In the genomic region with DNA sequence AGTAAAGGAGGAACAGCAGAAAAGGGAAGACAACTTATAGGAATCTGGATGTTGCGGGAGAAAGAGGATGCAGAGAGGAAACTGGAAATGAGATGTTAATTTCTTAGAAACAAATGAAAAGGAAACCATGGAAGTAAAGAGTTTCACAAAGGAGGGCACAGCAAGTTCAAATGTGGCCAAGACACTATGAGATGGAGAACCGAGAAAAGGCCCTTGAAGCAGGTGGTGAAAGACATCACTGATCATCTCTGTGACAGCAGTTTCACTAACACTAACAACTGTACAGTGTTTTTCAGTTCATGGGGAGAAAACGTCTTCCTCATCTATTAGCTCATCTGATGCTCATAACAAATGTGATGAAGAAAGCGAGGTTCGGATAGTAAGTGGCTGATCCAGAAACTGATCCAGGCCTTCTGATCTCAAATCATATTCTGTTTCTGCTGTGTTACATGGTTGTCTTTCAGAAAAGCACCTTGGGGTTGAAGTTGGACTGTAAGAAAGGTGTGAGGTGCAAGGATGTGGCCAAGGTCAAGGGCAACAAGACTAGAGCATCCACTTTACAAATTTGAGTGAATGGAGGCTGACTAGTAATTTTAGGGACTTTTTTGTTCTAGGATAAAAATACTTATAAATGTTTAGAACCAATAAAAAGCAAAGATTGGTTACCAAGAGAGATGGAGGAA, we compare ENCODE assay signal across 1 cellular context.
TF ChIP-seq lines count a peak whose summit lies in the region.

No MANE protein-coding gene starts in this region.

TF ChIP-seq in WTC11, 78 proteins besides CTCF, POLR2A, EP300 and RAD21 (continued from another document):
- TF ChIP-seq, protein P1, sequence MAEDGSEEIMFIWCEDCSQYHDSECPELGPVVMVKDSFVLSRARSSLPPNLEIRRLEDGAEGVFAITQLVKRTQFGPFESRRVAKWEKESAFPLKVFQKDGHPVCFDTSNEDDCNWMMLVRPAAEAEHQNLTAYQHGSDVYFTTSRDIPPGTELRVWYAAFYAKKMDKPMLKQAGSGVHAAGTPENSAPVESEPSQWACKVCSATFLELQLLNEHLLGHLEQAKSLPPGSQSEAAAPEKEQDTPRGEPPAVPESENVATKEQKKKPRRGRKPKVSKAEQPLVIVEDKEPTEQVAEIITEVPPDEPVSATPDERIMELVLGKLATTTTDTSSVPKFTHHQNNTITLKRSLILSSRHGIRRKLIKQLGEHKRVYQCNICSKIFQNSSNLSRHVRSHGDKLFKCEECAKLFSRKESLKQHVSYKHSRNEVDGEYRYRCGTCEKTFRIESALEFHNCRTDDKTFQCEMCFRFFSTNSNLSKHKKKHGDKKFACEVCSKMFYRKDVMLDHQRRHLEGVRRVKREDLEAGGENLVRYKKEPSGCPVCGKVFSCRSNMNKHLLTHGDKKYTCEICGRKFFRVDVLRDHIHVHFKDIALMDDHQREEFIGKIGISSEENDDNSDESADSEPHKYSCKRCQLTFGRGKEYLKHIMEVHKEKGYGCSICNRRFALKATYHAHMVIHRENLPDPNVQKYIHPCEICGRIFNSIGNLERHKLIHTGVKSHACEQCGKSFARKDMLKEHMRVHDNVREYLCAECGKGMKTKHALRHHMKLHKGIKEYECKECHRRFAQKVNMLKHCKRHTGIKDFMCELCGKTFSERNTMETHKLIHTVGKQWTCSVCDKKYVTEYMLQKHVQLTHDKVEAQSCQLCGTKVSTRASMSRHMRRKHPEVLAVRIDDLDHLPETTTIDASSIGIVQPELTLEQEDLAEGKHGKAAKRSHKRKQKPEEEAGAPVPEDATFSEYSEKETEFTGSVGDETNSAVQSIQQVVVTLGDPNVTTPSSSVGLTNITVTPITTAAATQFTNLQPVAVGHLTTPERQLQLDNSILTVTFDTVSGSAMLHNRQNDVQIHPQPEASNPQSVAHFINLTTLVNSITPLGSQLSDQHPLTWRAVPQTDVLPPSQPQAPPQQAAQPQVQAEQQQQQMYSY (CRISPR knock-in tag; IDR thresholded peaks at IDR 0.05) = no peak
- TF ChIP-seq, protein P2, sequence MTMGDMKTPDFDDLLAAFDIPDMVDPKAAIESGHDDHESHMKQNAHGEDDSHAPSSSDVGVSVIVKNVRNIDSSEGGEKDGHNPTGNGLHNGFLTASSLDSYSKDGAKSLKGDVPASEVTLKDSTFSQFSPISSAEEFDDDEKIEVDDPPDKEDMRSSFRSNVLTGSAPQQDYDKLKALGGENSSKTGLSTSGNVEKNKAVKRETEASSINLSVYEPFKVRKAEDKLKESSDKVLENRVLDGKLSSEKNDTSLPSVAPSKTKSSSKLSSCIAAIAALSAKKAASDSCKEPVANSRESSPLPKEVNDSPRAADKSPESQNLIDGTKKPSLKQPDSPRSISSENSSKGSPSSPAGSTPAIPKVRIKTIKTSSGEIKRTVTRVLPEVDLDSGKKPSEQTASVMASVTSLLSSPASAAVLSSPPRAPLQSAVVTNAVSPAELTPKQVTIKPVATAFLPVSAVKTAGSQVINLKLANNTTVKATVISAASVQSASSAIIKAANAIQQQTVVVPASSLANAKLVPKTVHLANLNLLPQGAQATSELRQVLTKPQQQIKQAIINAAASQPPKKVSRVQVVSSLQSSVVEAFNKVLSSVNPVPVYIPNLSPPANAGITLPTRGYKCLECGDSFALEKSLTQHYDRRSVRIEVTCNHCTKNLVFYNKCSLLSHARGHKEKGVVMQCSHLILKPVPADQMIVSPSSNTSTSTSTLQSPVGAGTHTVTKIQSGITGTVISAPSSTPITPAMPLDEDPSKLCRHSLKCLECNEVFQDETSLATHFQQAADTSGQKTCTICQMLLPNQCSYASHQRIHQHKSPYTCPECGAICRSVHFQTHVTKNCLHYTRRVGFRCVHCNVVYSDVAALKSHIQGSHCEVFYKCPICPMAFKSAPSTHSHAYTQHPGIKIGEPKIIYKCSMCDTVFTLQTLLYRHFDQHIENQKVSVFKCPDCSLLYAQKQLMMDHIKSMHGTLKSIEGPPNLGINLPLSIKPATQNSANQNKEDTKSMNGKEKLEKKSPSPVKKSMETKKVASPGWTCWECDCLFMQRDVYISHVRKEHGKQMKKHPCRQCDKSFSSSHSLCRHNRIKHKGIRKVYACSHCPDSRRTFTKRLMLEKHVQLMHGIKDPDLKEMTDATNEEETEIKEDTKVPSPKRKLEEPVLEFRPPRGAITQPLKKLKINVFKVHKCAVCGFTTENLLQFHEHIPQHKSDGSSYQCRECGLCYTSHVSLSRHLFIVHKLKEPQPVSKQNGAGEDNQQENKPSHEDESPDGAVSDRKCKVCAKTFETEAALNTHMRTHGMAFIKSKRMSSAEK (CRISPR knock-in tag; IDR thresholded peaks at IDR 0.05; ENCODE audit: borderline replicate concordance) = no peak
